Comparison of ENCODE assay signal across 22 cellular contexts in genomic region chr1:203479646-203480045, GRCh38. TPM values are rescaled to one million over a fixed set of nuclear protein-coding genes. Genes with fewer than 3 reads are reported as not detected.
A peak's percentile ranks its signal among the peaks of the same experiment; 100 is the strongest.
DNase-seq lines count a peak whose midpoint lies in the region; ATAC-seq and TF ChIP-seq lines count a peak whose summit lies in the region.
"Had no signal": no experiment of that assay in that cellular context is flagged by ENCODE, and none has a peak within 500 bp of the region (broad histone marks: within the 10 kb centered on the region; RNA-seq: fewer than 3 reads in every experiment).

No MANE protein-coding gene starts in this region.

- 73% methylated on average over 2 of the region's 2 CpGs for WGBS in right cardiac atrium
- WGBS in gastroesophageal sphincter (ENCODE audit: low coverage in 1 of 2), 2 donors: 38 to 51% methylated on average over 2 of the region's 2 CpGs
- 72% methylated on average over 2 of the region's 2 CpGs for WGBS in smooth muscle cell (ENCODE audit: low lambda C conversion rate)

- no peaks in the 10 kb centered on the region for H3K36me3 Mint-ChIP-seq in activated CD8-positive, alpha-beta memory T cell treated with anti-CD3 and anti-CD28 coated beads, Interleukin-2, amount 10 ng/mL, durations not matched to agents 7 days and 5 days
- H3K36me3 Mint-ChIP-seq: IgD-negative memory B cell had no signal

- ATAC-seq in right cardiac atrium: no peak
- no peak for ATAC-seq in left cardiac atrium
- ATAC-seq in gastroesophageal sphincter: no peak
- no peak for ATAC-seq in activated CD8-positive, alpha-beta memory T cell treated with anti-CD3 and anti-CD28 coated beads, Interleukin-2, amount 10 ng/mL, durations not matched to agents 7 days and 5 days

- TF ChIP-seq EP300 in gastroesophageal sphincter (IDR thresholded peaks at IDR 0.05): no peak

- DNase-seq in right cardiac atrium (peak in 1 of 3 donors; percentile 3), left cardiac atrium (no peak), smooth muscle cell (lab: John Stamatoyannopoulos, UW; ENCODE audit: unreplicated experiment) (no peak), UCSD-AML1 (lab: John Stamatoyannopoulos, UW; ENCODE audit: unreplicated experiment) (no peak), NCI-H2196 (lab: John Stamatoyannopoulos, UW; ENCODE audit: unreplicated experiment) (no peak), SKM-1 treated with dmso at 0.1 percent for 144 hours (lab: John Stamatoyannopoulos, UW; ENCODE audit: unreplicated experiment) (no peak)
- no peak for DNase-seq in activated CD8-positive, alpha-beta memory T cell treated with anti-CD3 and anti-CD28 coated beads, Interleukin-2, amount 10 ng/mL, durations not matched to agents 7 days and 5 days
- DNase-seq: activated CD4-positive, alpha-beta T cell treated with anti-CD3 and anti-CD28 coated beads, Interleukin-2, amount 10 ng/mL, durations not matched to agents 24 days and 14 days; activated CD8-positive, alpha-beta memory T cell treated with anti-CD3 and anti-CD28 coated beads, Interleukin-2, amount 50 U/mL, for 4 hours; activated gamma-delta T cell; CD4-positive, alpha-beta T cell; endodermal cell; NCI-H1694; NCI-H2227 treated with DMSO at 0.1 percent for 48 hours; Peyer's patch; stimulated activated CD4-positive, alpha-beta T cell treated with anti-CD3 and anti-CD28 coated beads, Interleukin-2, amount 100 ng/mL, for 48 hours; SW 1271 had no signal

- no peak for TF ChIP-seq POLR2A in gastroesophageal sphincter (IDR thresholded peaks at IDR 0.05)

- H3K27ac ChIP-seq in right cardiac atrium (ENCODE audit: low read length) (peak overlapping the region; percentile 79), gastroesophageal sphincter (peak overlapping the region; percentile 85 to 94 (median 92)), smooth muscle cell (ENCODE audit: low read depth) (peak overlapping the region; percentile 34)

- intact Hi-C loops in right cardiac atrium (cut with DNase I): loop anchor here in 3 of 4 donors (2.0 to 10.0 kb wide), 4 partner anchors 127 to 215 kb away; partner anchors contain the start of gene FMOD (in 1 of the 3)
- intact Hi-C loops in left cardiac atrium (cut with DNase I): loop anchor here in 1 of 2 donors (10.0 kb wide), 1 partner anchor 205 kb away; no protein-coding TSS in a partner anchor

- H3K27me3 ChIP-seq in right cardiac atrium (ENCODE audit: control insufficient read depth, insufficient read depth) (no peaks in the 10 kb centered on the region), gastroesophageal sphincter (no peaks in the 10 kb centered on the region), smooth muscle cell (ENCODE audit: low read depth) (no peaks in the 10 kb centered on the region)
- H3K27me3 ChIP-seq: Peyer's patch had no signal

- H3K79me2 ChIP-seq in smooth muscle cell (ENCODE audit: low read depth): no peaks in the 10 kb centered on the region

- TF ChIP-seq CTCF in gastroesophageal sphincter (IDR thresholded peaks at IDR 0.05): no peak
- no peak for TF ChIP-seq CTCF in smooth muscle cell (IDR thresholded peaks at IDR 0.05; ENCODE audit: borderline replicate concordance, insufficient read depth, poor library complexity, severe bottlenecking)

- H3K27me3 Mint-ChIP-seq in activated CD8-positive, alpha-beta memory T cell treated with anti-CD3 and anti-CD28 coated beads, Interleukin-2, amount 10 ng/mL, durations not matched to agents 7 days and 5 days: peaks cover 27% of the 10 kb centered on the region

- H3K4me3 Mint-ChIP-seq in activated CD8-positive, alpha-beta memory T cell treated with anti-CD3 and anti-CD28 coated beads, Interleukin-2, amount 10 ng/mL, durations not matched to agents 7 days and 5 days: no peak overlapping the region
- H3K4me3 Mint-ChIP-seq: activated CD4-positive, alpha-beta T cell treated with anti-CD3 and anti-CD28 coated beads, Interleukin-2, amount 10 ng/mL, durations not matched to agents 24 days and 14 days; CD4-positive, alpha-beta T cell; endodermal cell; IgD-negative memory B cell had no signal

- no peak overlapping the region for H3K9ac ChIP-seq in smooth muscle cell (ENCODE audit: low read depth)

- peaks cover 7% of the 10 kb centered on the region for H3K4me1 Mint-ChIP-seq in activated CD8-positive, alpha-beta memory T cell treated with anti-CD3 and anti-CD28 coated beads, Interleukin-2, amount 10 ng/mL, durations not matched to agents 7 days and 5 days

- H3K9me3 Mint-ChIP-seq in activated CD8-positive, alpha-beta memory T cell treated with anti-CD3 and anti-CD28 coated beads, Interleukin-2, amount 10 ng/mL, durations not matched to agents 7 days and 5 days (ENCODE audit: low read depth): no peaks in the 10 kb centered on the region
- H3K9me3 Mint-ChIP-seq: activated CD4-positive, alpha-beta T cell treated with anti-CD3 and anti-CD28 coated beads, Interleukin-2, amount 10 ng/mL, durations not matched to agents 24 days and 14 days; CD4-positive, alpha-beta T cell; endodermal cell; IgD-negative memory B cell had no signal

- H3K4me2 ChIP-seq in smooth muscle cell: peak overlapping the region; percentile 51

- peak overlapping the region; percentile 61 for H2AFZ ChIP-seq in smooth muscle cell (ENCODE audit: low read depth)

- H3K9me3 ChIP-seq in right cardiac atrium (ENCODE audit: control insufficient read depth, low read length) (no peaks in the 10 kb centered on the region), gastroesophageal sphincter (no peaks in the 10 kb centered on the region), smooth muscle cell (replicated peaks; ENCODE audit: low read depth) (no peaks in the 10 kb centered on the region)
- H3K9me3 ChIP-seq: Peyer's patch had no signal

- no peak overlapping the region for H3K27ac Mint-ChIP-seq in activated CD8-positive, alpha-beta memory T cell treated with anti-CD3 and anti-CD28 coated beads, Interleukin-2, amount 10 ng/mL, durations not matched to agents 7 days and 5 days
- H3K27ac Mint-ChIP-seq: activated CD4-positive, alpha-beta T cell treated with anti-CD3 and anti-CD28 coated beads, Interleukin-2, amount 10 ng/mL, durations not matched to agents 24 days and 14 days; CD4-positive, alpha-beta T cell; endodermal cell had no signal

- peaks cover 0 to 18% of the 10 kb centered on the region in 2 donors for H3K36me3 ChIP-seq in gastroesophageal sphincter
- no peaks in the 10 kb centered on the region for H3K36me3 ChIP-seq in smooth muscle cell (ENCODE audit: low read depth)
- H3K36me3 ChIP-seq: Peyer's patch had no signal

- H3K4me3 ChIP-seq in right cardiac atrium (ENCODE audit: low read length) (peak overlapping the region; percentile 12), gastroesophageal sphincter (peak overlapping the region; percentile 26 to 56), smooth muscle cell (no peak overlapping the region)

- CTCF ChIA-PET in activated CD8-positive, alpha-beta memory T cell treated with anti-CD3 and anti-CD28 coated beads, Interleukin-2, amount 10 ng/mL, durations not matched to agents 7 days and 5 days (lab: Charles Lee): interaction anchor here (0.6 to 2.0 kb wide), 3 partner anchors 142 to 212 kb away, joined by 4 to 8 read pairs (median 4); no protein-coding TSS in a partner anchor

- H4K20me1 ChIP-seq in smooth muscle cell (ENCODE audit: low read depth): no peaks in the 10 kb centered on the region

- peaks cover 2% of the 10 kb centered on the region for H3K4me1 ChIP-seq in right cardiac atrium (ENCODE audit: control insufficient read depth, insufficient read depth, low read length)
- peaks cover 5 to 96% (median 45%) of the 10 kb centered on the region in 3 donors for H3K4me1 ChIP-seq in gastroesophageal sphincter
- H3K4me1 ChIP-seq in smooth muscle cell (ENCODE audit: low read depth): peaks cover 25% of the 10 kb centered on the region

- peaks cover 25% of the 10 kb centered on the region for H3F3A ChIP-seq in smooth muscle cell (ENCODE audit: low read depth)

RNA-seq across cellular contexts. Expression of gene PRELP, which starts 4.0 kb away (rescaled TPM):
- total RNA-seq in right cardiac atrium (100 to 1,000 TPM in 1 of 4 donors, 10 to 100 TPM in 3; 43.9 to 109 (median 67.4) TPM), left cardiac atrium (10 to 100 TPM; 47.4 to 71.7 TPM), gastroesophageal sphincter (100 to 1,000 TPM in 1 of 4 donors, 10 to 100 TPM in 3; 63.9 to 149 (median 66.1) TPM), smooth muscle cell (0.04 and 0.31 TPM in 2 replicates)
- polyA plus RNA-seq in right cardiac atrium (61.9 TPM), smooth muscle cell (1.6 and 2.1 TPM in 2 replicates)
- total RNA-seq in activated CD8-positive, alpha-beta memory T cell treated with anti-CD3 and anti-CD28 coated beads, Interleukin-2, amount 10 ng/mL, durations not matched to agents 7 days and 5 days: not detected
- total RNA-seq: activated CD4-positive, alpha-beta T cell treated with anti-CD3 and anti-CD28 coated beads, Interleukin-2, amount 10 ng/mL, durations not matched to agents 24 days and 14 days; CD4-positive, alpha-beta T cell had no signal
- polyA plus RNA-seq: IgD-negative memory B cell had no signal

RNA-seq across cellular contexts. Expression of gene OPTC, which starts 14.3 kb away (rescaled TPM):
- not detected for total RNA-seq in right cardiac atrium
- polyA plus RNA-seq in right cardiac atrium: not detected
- total RNA-seq in left cardiac atrium: not detected
- not detected for total RNA-seq in gastroesophageal sphincter
- total RNA-seq in smooth muscle cell: not detected in 2 replicates
- polyA plus RNA-seq in smooth muscle cell: 0.46 TPM in 1 of 2 replicates, not detected in the other
- total RNA-seq in activated CD8-positive, alpha-beta memory T cell treated with anti-CD3 and anti-CD28 coated beads, Interleukin-2, amount 10 ng/mL, durations not matched to agents 7 days and 5 days: not detected
- total RNA-seq: activated CD4-positive, alpha-beta T cell treated with anti-CD3 and anti-CD28 coated beads, Interleukin-2, amount 10 ng/mL, durations not matched to agents 24 days and 14 days; CD4-positive, alpha-beta T cell; mucosa of gallbladder; Peyer's patch; sciatic nerve; subcutaneous adipose tissue had no signal
- polyA plus RNA-seq: IgD-negative memory B cell had no signal

Comparison
In these comparisons a context has a peak if more than half of its experiments do, and no peak if none do; other contexts are left out.
1. H3K27ac ChIP-seq: peak in every context shown above with its lines; median percentile 92 in gastroesophageal sphincter; 79 in right cardiac atrium; 34 in smooth muscle cell.
2. RNA of gene PRELP, which starts 4.0 kb away (total RNA-seq): 43.9 to 109 TPM in right cardiac atrium, 47.4 to 71.7 TPM in left cardiac atrium and 63.9 to 149 TPM in gastroesophageal sphincter; 0.04 to 0.31 TPM in smooth muscle cell and not detected in activated CD8-positive, alpha-beta memory T cell treated with anti-CD3 and anti-CD28 coated beads, Interleukin-2, amount 10 ng/mL, durations not matched to agents 7 days and 5 days; every median in the first group is over 10 times any median in the second.